Comparison of ENCODE assay signal across 1 cellular context in genomic region chr2:168336786-168337388, GRCh38.
TF ChIP-seq lines count a peak whose summit lies in the region.

No MANE protein-coding gene starts in this region.

TF ChIP-seq in H1, 55 proteins besides CTCF, POLR2A, EP300 and RAD21 (continued from another document):
- TF ChIP-seq CHD7 (IDR thresholded peaks at IDR 0.05; ENCODE audit: insufficient replicate concordance, low read length) (no peak), ZNF274 (IDR thresholded peaks at IDR 0.05; ENCODE audit: borderline replicate concordance, extremely low read depth, low read length) (no peak), TCF12 (IDR thresholded peaks at IDR 0.05; ENCODE audit: low read depth, low read length) (no peak), TEAD4 (IDR thresholded peaks at IDR 0.05; ENCODE audit: low read depth, low read length) (0 out of 2 replicates have a peak, but pooled peaks have one; percentile 60), TBP (IDR thresholded peaks at IDR 0.05; ENCODE audit: low read depth, low read length) (no peak), EGR1 (IDR thresholded peaks at IDR 0.05; ENCODE audit: borderline replicate concordance, low read depth, low read length) (no peak), ASH2L (IDR thresholded peaks at IDR 0.05; ENCODE audit: low read length) (no peak)
- TF ChIP-seq, protein P1, sequence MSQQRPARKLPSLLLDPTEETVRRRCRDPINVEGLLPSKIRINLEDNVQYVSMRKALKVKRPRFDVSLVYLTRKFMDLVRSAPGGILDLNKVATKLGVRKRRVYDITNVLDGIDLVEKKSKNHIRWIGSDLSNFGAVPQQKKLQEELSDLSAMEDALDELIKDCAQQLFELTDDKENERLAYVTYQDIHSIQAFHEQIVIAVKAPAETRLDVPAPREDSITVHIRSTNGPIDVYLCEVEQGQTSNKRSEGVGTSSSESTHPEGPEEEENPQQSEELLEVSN (IDR thresholded peaks at IDR 0.05) = no peak
